8 cellular contexts compared by ENCODE assay signal in the genomic region with DNA sequence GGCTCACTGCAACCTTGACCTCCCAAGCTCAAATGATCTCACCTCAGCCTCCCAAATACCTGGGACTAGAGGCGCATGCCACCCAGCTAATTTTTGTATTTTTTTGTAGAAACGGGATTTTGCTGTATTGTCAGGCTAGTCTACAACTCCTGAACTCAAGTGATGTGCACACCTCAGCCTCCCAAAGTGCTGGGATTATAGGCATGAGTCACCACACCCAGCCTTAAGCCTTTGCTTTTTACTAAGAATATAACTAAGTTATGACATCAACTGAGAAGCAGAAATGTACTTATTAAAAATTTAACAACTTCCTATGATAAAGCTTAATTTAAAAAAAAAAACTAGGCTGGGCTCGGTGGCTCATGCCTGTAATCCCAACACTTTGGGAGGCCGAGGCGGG.
"Had no signal": no experiment of that assay in that cellular context is flagged by ENCODE, and none has a peak within 500 bp of the region (broad histone marks: within the 10 kb centered on the region; RNA-seq: fewer than 3 reads in every experiment).

No MANE protein-coding gene starts in this region.

- H3K9ac ChIP-seq: GM23248 had no signal

- H3K27ac ChIP-seq: GM23248, HL-60 had no signal

- DNase-seq: GM23248, GOT3, H7, HFFc6 had no signal

- H3K4me1 ChIP-seq: HAP-1 had no signal

- H2AFZ ChIP-seq: GM23248 had no signal

- ATAC-seq: HCT116, HepG2 had no signal

- H3K4me3 ChIP-seq: GM23248, HAP-1 had no signal
